Comparison of ENCODE assay signal across 8 cellular contexts in genomic region chrX:150361070-150361776, GRCh38. TPM values are rescaled to one million over a fixed set of nuclear protein-coding genes. Genes with fewer than 3 reads are reported as not detected.
DNase-seq lines count a peak whose midpoint lies in the region; ATAC-seq and TF ChIP-seq lines count a peak whose summit lies in the region.

No MANE protein-coding gene starts in this region.

- no peak overlapping the region for H2BK5ac ChIP-seq in mesendoderm (ENCODE audit: low read length)

- no peak overlapping the region for H3K27ac Mint-ChIP-seq in MCF 10A (ENCODE audit: low read depth, unreplicated experiment)
- H3K27ac Mint-ChIP-seq in type B pancreatic cell: peak overlapping the region; percentile 31

- H4K8ac ChIP-seq in mesendoderm (ENCODE audit: low read depth, low read length): no peak overlapping the region

- POLR2A ChIA-PET in AG04449 (lab: Yijun Ruan, JAX): interaction anchor here (1.2 kb wide), 1 partner anchor 208 kb away, joined by 3 read pairs; no protein-coding TSS in a partner anchor
- POLR2A ChIA-PET in MCF 10A (lab: Yijun Ruan, JAX): no interaction called here

- H3K56ac ChIP-seq in mesendoderm (ENCODE audit: low read length): peak overlapping the region; percentile 34

- TF ChIP-seq CTCF in AG04449 (IDR thresholded peaks at IDR 0.05; ENCODE audit: insufficient read depth, low read length, missing control alignments): peak; percentile 11
- no peak for TF ChIP-seq CTCF in NB4 (IDR thresholded peaks at IDR 0.05; ENCODE audit: low read depth, low read length)
- no peak for TF ChIP-seq CTCF in MCF 10A (IDR thresholded peaks at IDR 0.05; ENCODE audit: unreplicated experiment)
- TF ChIP-seq CTCF in type B pancreatic cell (conservative IDR thresholded peaks at IDR 0.05): no peak

- H3K36me3 ChIP-seq in mesendoderm (ENCODE audit: control insufficient read depth, insufficient read depth, low read length): no peaks in the 10 kb centered on the region

- peak overlapping the region; percentile 20 for H3K9ac ChIP-seq in mesendoderm (ENCODE audit: low read length)

- H3K4me1 Mint-ChIP-seq in MCF 10A (ENCODE audit: insufficient read depth, unreplicated experiment) (peaks cover 12% of the 10 kb centered on the region), type B pancreatic cell (ENCODE audit: unreplicated experiment) (no peaks in the 10 kb centered on the region)

- intact Hi-C loops in MCF 10A (cut with micrococcal nuclease): loop anchor here (5.0 to 10.0 kb wide), 2 partner anchors 159 to 306 kb away; no protein-coding TSS in a partner anchor

- H2BK15ac ChIP-seq in mesendoderm (replicated peaks; ENCODE audit: low read depth): no peak overlapping the region

- ATAC-seq in HG02678 (IDR thresholded peaks at IDR 0.05; ENCODE audit: unreplicated experiment): no peak

- no CpG with 5 or more reads among the region's 43 CpGs for WGBS in mesendoderm (ENCODE audit: extremely low coverage, insufficient coverage, low lambda C conversion rate)

- no TSS peak for BruUV-seq in MCF 10A (replicated peaks; lab: Mats Ljungman, UMichigan)

- H3K4me3 ChIP-seq in AG04449 (ENCODE audit: low read depth, low read length): peak overlapping the region; percentile 70
- no peak overlapping the region for H3K4me3 ChIP-seq in NB4 (ENCODE audit: low read depth, low read length)
- H3K4me3 ChIP-seq in mesendoderm (ENCODE audit: low read length): no peak overlapping the region

- no peak overlapping the region for H3K18ac ChIP-seq in mesendoderm (ENCODE audit: low read length)

- no peak overlapping the region for H3K4ac ChIP-seq in mesendoderm (ENCODE audit: low read depth, low read length)

- H3K27me3 ChIP-seq in mesendoderm (ENCODE audit: insufficient read depth, low read length, poor library complexity): peaks cover 6% of the 10 kb centered on the region

- H2AK5ac ChIP-seq in mesendoderm (ENCODE audit: low read length): no peak overlapping the region

- H4K5ac ChIP-seq in mesendoderm (ENCODE audit: low read length): no peak overlapping the region

- H3K27ac ChIP-seq in mesendoderm (ENCODE audit: low read depth, low read length): no peak overlapping the region

- H3K4me1 ChIP-seq in mesendoderm (ENCODE audit: control insufficient read depth, low read depth, low read length): no peaks in the 10 kb centered on the region

- TF ChIP-seq POLR2A in NB4 (IDR thresholded peaks at IDR 0.05; ENCODE audit: extremely low read depth, insufficient read length): no peak

- H3K79me1 ChIP-seq in mesendoderm (ENCODE audit: low read length): no peaks in the 10 kb centered on the region

- H3K27me3 Mint-ChIP-seq in MCF 10A (ENCODE audit: insufficient read depth, unreplicated experiment): peaks cover 15% of the 10 kb centered on the region
- peaks cover 45% of the 10 kb centered on the region for H3K27me3 Mint-ChIP-seq in type B pancreatic cell

- no peaks in the 10 kb centered on the region for H3K79me2 ChIP-seq in mesendoderm (ENCODE audit: control insufficient read depth, insufficient read depth, low read length)

- H3K9me3 Mint-ChIP-seq in MCF 10A (ENCODE audit: unreplicated experiment) (no peaks in the 10 kb centered on the region), type B pancreatic cell (no peaks in the 10 kb centered on the region)

- no peak overlapping the region for H2BK120ac ChIP-seq in mesendoderm (ENCODE audit: low read depth, low read length)

- DNase-seq in AG04449 (ENCODE audit: low read depth, low spot score): no peak
- DNase-seq in NB4 (ENCODE audit: low read depth): peak; percentile 34
- DNase-seq in MCF 10A (ENCODE audit: unreplicated experiment): peak; percentile 14
- peak; percentile 79 for DNase-seq in mesendoderm
- peak; percentile 65 for DNase-seq in type B pancreatic cell (ENCODE audit: extremely low spot score, unreplicated experiment)
- no peak for DNase-seq in iPS-NIHi7 (ENCODE audit: extremely low spot score)
- no peak for DNase-seq in Ammon's horn (ENCODE audit: low spot score)

- H3K4me3 Mint-ChIP-seq in MCF 10A (ENCODE audit: unreplicated experiment) (peak overlapping the region; percentile 72), type B pancreatic cell (peak overlapping the region; percentile 85)

- CTCF ChIA-PET in AG04449 (lab: Yijun Ruan, JAX): interaction anchor here (1.4 to 3.0 kb wide), 3 partner anchors 11 to 399 kb away, joined by 5 to 9 read pairs (median 6); no protein-coding TSS in a partner anchor
- CTCF ChIA-PET in MCF 10A (lab: Yijun Ruan, JAX): interaction anchor here (0.7 kb wide), 1 partner anchor 100 kb away, joined by 3 read pairs; no protein-coding TSS in a partner anchor

- H3K4me2 ChIP-seq in mesendoderm (ENCODE audit: low read length): peak overlapping the region; percentile 14

- no peak overlapping the region for H3K23ac ChIP-seq in mesendoderm (ENCODE audit: low read length)

- peaks cover 2% of the 10 kb centered on the region for H3K36me3 Mint-ChIP-seq in MCF 10A (ENCODE audit: insufficient read depth, unreplicated experiment)
- H3K36me3 Mint-ChIP-seq in type B pancreatic cell: no peaks in the 10 kb centered on the region

RNA-seq across cellular contexts. Expression of gene MAMLD1, which starts 1.9 kb away (rescaled TPM):
- total RNA-seq in MCF 10A (2022) (1.7 and 1.9 TPM in 2 replicates), type B pancreatic cell (ENCODE audit: low replicate concordance) (3.0 and 7.0 TPM in 2 replicates)
- polyA plus RNA-seq in mesendoderm (2013, experiment 1 of 2): 0.59 TPM
- 0.62 TPM for polyA plus RNA-seq in mesendoderm (2013, experiment 2 of 2)

Comparison
In these comparisons a context has a peak if more than half of its experiments do, and no peak if none do; other contexts are left out.
1. DNase-seq: peak in NB4 (single experiment), MCF 10A (single experiment), mesendoderm (single experiment) and type B pancreatic cell (single experiment); none in AG04449 (single experiment), iPS-NIHi7 (single experiment) and Ammon's horn (single experiment).